Comparison of ENCODE assay signal across 21 cellular contexts in the genomic region with DNA sequence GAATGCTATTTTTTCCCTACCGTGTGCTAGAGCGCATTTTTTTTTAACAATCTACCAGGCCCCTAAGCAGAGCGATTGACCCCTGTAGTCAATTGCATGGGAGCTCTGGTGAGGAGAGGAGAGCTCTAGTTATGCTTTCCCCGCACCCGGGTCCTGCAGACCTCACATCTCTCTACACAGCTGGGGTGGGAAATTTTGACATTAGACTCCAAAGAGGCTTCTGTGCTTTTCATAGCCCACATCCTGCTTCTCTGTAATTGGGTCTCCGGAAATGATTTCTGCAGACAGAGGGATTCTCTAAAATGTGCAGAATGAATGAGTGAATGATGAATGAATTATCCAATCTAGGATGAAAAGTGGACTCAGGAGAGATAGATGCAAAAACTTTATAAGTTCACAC. TPM values are rescaled to one million over a fixed set of nuclear protein-coding genes. Genes with fewer than 3 reads are reported as not detected.
DNase-seq lines count a peak whose midpoint lies in the region; ATAC-seq, FAIRE-seq and TF ChIP-seq lines count a peak whose summit lies in the region.
"Had no signal": no experiment of that assay in that cellular context is flagged by ENCODE, and none has a peak within 500 bp of the region (broad histone marks: within the 10 kb centered on the region; RNA-seq: fewer than 3 reads in every experiment).

No MANE protein-coding gene starts in this region.

- H3K27ac Mint-ChIP-seq in activated CD4-positive, alpha-beta T cell treated with anti-CD3 and anti-CD28 coated beads for 36 hours: peak overlapping the region; percentile 39
- peak overlapping the region; percentile 73 for H3K27ac Mint-ChIP-seq in T-helper 2 cell treated with Interferon-gamma antibody and Interleukin-4, amounts not matched to agents 5 μg/mL and 100 μg/mL, for 36 hours

- no peaks in the 10 kb centered on the region for H3K27me3 ChIP-seq in spleen (replicated peaks in 1 of 7)
- peaks cover 7% of the 10 kb centered on the region for H3K27me3 ChIP-seq in hepatocyte
- H3K27me3 ChIP-seq: BE2C, esophagus muscularis mucosa, left lung, transverse colon had no signal

- H3K4me3 ChIP-seq in mucosa of descending colon (no peak overlapping the region), lower leg skin (ENCODE audit: low read depth, poor library complexity, severe bottlenecking) (no peak overlapping the region), spleen (peak overlapping the region in 1 of 8 donors; percentile 13), hepatocyte (no peak overlapping the region)
- H3K4me3 ChIP-seq: esophagus muscularis mucosa, left lung, transverse colon had no signal

- peaks cover 46% of the 10 kb centered on the region for H3K4me1 Mint-ChIP-seq in activated CD4-positive, alpha-beta T cell treated with anti-CD3 and anti-CD28 coated beads for 36 hours
- H3K4me1 Mint-ChIP-seq in T-helper 2 cell treated with Interferon-gamma antibody and Interleukin-4, amounts not matched to agents 5 μg/mL and 100 μg/mL, for 36 hours (ENCODE audit: low read depth): peaks cover 65% of the 10 kb centered on the region

- POLR2A ChIA-PET in activated CD4-positive, alpha-beta T cell treated with anti-CD3 and anti-CD28 coated beads for 36 hours (lab: Charles Lee): no interaction called here

- no peak for DNase-seq in activated CD4-positive, alpha-beta T cell treated with anti-CD3 and anti-CD28 coated beads for 36 hours
- no peak for DNase-seq in activated CD4-positive, alpha-beta T cell treated with anti-CD3 and anti-CD28 coated beads for 1 hour
- DNase-seq in GM18507 (ENCODE audit: extremely low spot score, insufficient read length, low read depth): no peak
- DNase-seq in T-helper 2 cell treated with Interferon-gamma antibody and Interleukin-4, amounts not matched to agents 5 μg/mL and 100 μg/mL, for 36 hours (ENCODE audit: low spot score): no peak
- no peak for DNase-seq in mucosa of descending colon
- DNase-seq in lower leg skin (ENCODE audit: low spot score in 2 of 2): no peak
- DNase-seq in spleen: no peak
- no peak for DNase-seq in hepatocyte (ENCODE audit: low spot score)
- DNase-seq: 8988T, amniotic stem cell, BE2C, DMS153, left lung, MM.1S, NCI-H187, nucleus accumbens, right cardiac atrium, SHP77, transverse colon had no signal

- H3K4me3 Mint-ChIP-seq in activated CD4-positive, alpha-beta T cell treated with anti-CD3 and anti-CD28 coated beads for 36 hours: no peak overlapping the region
- H3K4me3 Mint-ChIP-seq in T-helper 2 cell treated with Interferon-gamma antibody and Interleukin-4, amounts not matched to agents 5 μg/mL and 100 μg/mL, for 36 hours: peak overlapping the region; percentile 77

- TF ChIP-seq POLR2A in lower leg skin (IDR thresholded peaks at IDR 0.05) (no peak), spleen (IDR thresholded peaks at IDR 0.05) (no peak)

- no peaks in the 10 kb centered on the region for H3K36me3 Mint-ChIP-seq in activated CD4-positive, alpha-beta T cell treated with anti-CD3 and anti-CD28 coated beads for 36 hours (ENCODE audit: low read depth)
- no peaks in the 10 kb centered on the region for H3K36me3 Mint-ChIP-seq in T-helper 2 cell treated with Interferon-gamma antibody and Interleukin-4, amounts not matched to agents 5 μg/mL and 100 μg/mL, for 36 hours (ENCODE audit: low read depth)

- H3K27me3 Mint-ChIP-seq in activated CD4-positive, alpha-beta T cell treated with anti-CD3 and anti-CD28 coated beads for 36 hours: no peaks in the 10 kb centered on the region
- H3K27me3 Mint-ChIP-seq in T-helper 2 cell treated with Interferon-gamma antibody and Interleukin-4, amounts not matched to agents 5 μg/mL and 100 μg/mL, for 36 hours (ENCODE audit: low read depth): no peaks in the 10 kb centered on the region

- H3K79me2 ChIP-seq in hepatocyte: no peaks in the 10 kb centered on the region

- no peak for TF ChIP-seq CTCF in mucosa of descending colon (IDR thresholded peaks at IDR 0.05)
- TF ChIP-seq CTCF in lower leg skin (IDR thresholded peaks at IDR 0.05): no peak
- TF ChIP-seq CTCF in spleen (IDR thresholded peaks at IDR 0.05 in 8 of 11, conservative IDR thresholded peaks at IDR 0.05 in 3 of 11): no peak
- TF ChIP-seq CTCF in hepatocyte (IDR thresholded peaks at IDR 0.05; ENCODE audit: poor library complexity): no peak

- intact Hi-C loops in activated CD4-positive, alpha-beta T cell treated with anti-CD3 and anti-CD28 coated beads for 36 hours (cut with DNase I, micrococcal nuclease): no loop called here
- intact Hi-C loops in mucosa of descending colon (cut with DNase I, micrococcal nuclease) (no loop called here), lower leg skin (cut with DNase I; ENCODE audit: low total_unique reads) (no loop called here), spleen (cut with DNase I; ENCODE audit: low total_unique reads) (no loop called here)

- no peak overlapping the region for H3K4me2 ChIP-seq in hepatocyte

- H3K4me1 ChIP-seq in mucosa of descending colon (ENCODE audit: low read depth) (no peaks in the 10 kb centered on the region), spleen (peaks cover 12 to 60% (median 36%) of the 10 kb centered on the region in 6 donors), hepatocyte (ENCODE audit: insufficient read depth) (no peaks in the 10 kb centered on the region)
- H3K4me1 ChIP-seq: BE2C, esophagus muscularis mucosa, transverse colon had no signal

- H2AFZ ChIP-seq in hepatocyte: no peak overlapping the region

- CTCF ChIA-PET in activated CD4-positive, alpha-beta T cell treated with anti-CD3 and anti-CD28 coated beads for 36 hours (lab: Charles Lee): interaction anchor here (1.6 kb wide), 1 partner anchor 95 kb away, joined by 4 read pairs; no protein-coding TSS in a partner anchor

- H3K36me3 ChIP-seq in mucosa of descending colon (ENCODE audit: low read depth) (no peaks in the 10 kb centered on the region), spleen (no peaks in the 10 kb centered on the region), hepatocyte (replicated peaks; ENCODE audit: insufficient read depth, low read depth) (no peaks in the 10 kb centered on the region)
- H3K36me3 ChIP-seq: BE2C, esophagus muscularis mucosa, left lung, transverse colon had no signal

- peak; percentile 60 for ATAC-seq in activated CD4-positive, alpha-beta T cell treated with anti-CD3 and anti-CD28 coated beads for 36 hours
- peak; percentile 35 for ATAC-seq in mucosa of descending colon
- ATAC-seq: left lung, right cardiac atrium had no signal

- H3K9me3 Mint-ChIP-seq in activated CD4-positive, alpha-beta T cell treated with anti-CD3 and anti-CD28 coated beads for 36 hours (ENCODE audit: low read depth): no peaks in the 10 kb centered on the region
- no peaks in the 10 kb centered on the region for H3K9me3 Mint-ChIP-seq in T-helper 2 cell treated with Interferon-gamma antibody and Interleukin-4, amounts not matched to agents 5 μg/mL and 100 μg/mL, for 36 hours

- H3K9me3 ChIP-seq in mucosa of descending colon (no peaks in the 10 kb centered on the region), spleen (no peaks in the 10 kb centered on the region), hepatocyte (ENCODE audit: low read depth) (no peaks in the 10 kb centered on the region)
- H3K9me3 ChIP-seq: BE2C, esophagus muscularis mucosa, left lung, transverse colon had no signal

- WGBS in lower leg skin, 2 donors: 70 to 74% methylated on average over 6 of the region's 6 CpGs
- whole genome bisulfite sequencing in spleen, 5 donors: 35 to 56% (median 45%) methylated on average over 6 of the region's 6 CpGs
- 89% methylated on average over 6 of the region's 6 CpGs for WGBS in hepatocyte (ENCODE audit: low lambda C conversion rate, missing lambda C conversion rate)

- H4K20me1 ChIP-seq in hepatocyte (ENCODE audit: insufficient read depth, poor library complexity, severe bottlenecking): no peaks in the 10 kb centered on the region

- peak; percentile 42 for FAIRE-seq in GM18507 (lab: Jason Lieb, UNC)
- FAIRE-seq: H54 had no signal

- H3K9me2 ChIP-seq in hepatocyte (replicated peaks; ENCODE audit: insufficient read depth): no peaks in the 10 kb centered on the region

- H3K27ac ChIP-seq in spleen (no peak overlapping the region), hepatocyte (no peak overlapping the region)
- H3K27ac ChIP-seq: esophagus muscularis mucosa, left lung, transverse colon had no signal

RNA-seq across cellular contexts. Expression of gene DUSP10, which starts 41.5 kb away (rescaled TPM):
- total RNA-seq in activated CD4-positive, alpha-beta T cell treated with anti-CD3 and anti-CD28 coated beads for 36 hours: 1 to 10 TPM; 7.3 to 9.2 TPM
- 10 to 100 TPM in 1 of 3 donors, 1 to 10 TPM in 2; 1.9 to 27.2 (median 4.3) TPM for total RNA-seq in mucosa of descending colon
- total RNA-seq in lower leg skin: 10 to 100 TPM; 11.8 to 20.9 (median 14.6) TPM
- 10 to 100 TPM in 1 of 7 donors, 1 to 10 TPM in 6; 6.6 to 11.9 (median 7.6) TPM for total RNA-seq in spleen
- 1 to 10 TPM; 3.4 to 7.4 (median 4.4) TPM for polyA plus RNA-seq in spleen
- total RNA-seq in hepatocyte: 16.5 and 17.6 TPM in 2 replicates
- 13.1 and 14.9 TPM in 2 replicates for polyA plus RNA-seq in hepatocyte
